ENCODE assay signal across 24 cellular contexts in genomic region chr2:479031-479430, GRCh38.
"Had no signal": no experiment of that assay in that cellular context is flagged by ENCODE, and none has a peak within 500 bp of the region (broad histone marks: within the 10 kb centered on the region; RNA-seq: fewer than 3 reads in every experiment).

No MANE protein-coding gene starts in this region.

- H3K9me3 ChIP-seq: lower lobe of right lung, thyroid gland, uterus had no signal

- DNase-seq: activated CD4-positive, alpha-beta T cell treated with anti-CD3 and anti-CD28 coated beads, Interleukin-2, amount 10 ng/mL, durations not matched to agents 7 days and 5 days; activated CD4-positive, CD25-positive, alpha-beta regulatory T cell; activated naive CD8-positive, alpha-beta T cell treated with anti-CD3 and anti-CD28 coated beads for 36 hours; amygdala; brain microvascular endothelial cell; effector CD8-positive, alpha-beta T cell; foreskin keratinocyte; glutamatergic neuron; hypothalamus; immature natural killer cell; left cardiac atrium; lower lobe of right lung; midbrain; retina; stimulated activated CD4-positive, alpha-beta T cell treated with anti-CD3 and anti-CD28 coated beads, Interleukin-2, amount 100 ng/mL, for 48 hours; T-helper 17 cell; thyroid gland; uterus had no signal

- H3K4me3 ChIP-seq: coronary artery, lower lobe of right lung, thyroid gland, uterus had no signal

- H3K27me3 ChIP-seq: brain microvascular endothelial cell, foreskin keratinocyte, thyroid gland, uterus had no signal

- H3K4me1 ChIP-seq: foreskin keratinocyte, lower lobe of right lung, parathyroid adenoma, thyroid gland, uterus had no signal

- H3K36me3 Mint-ChIP-seq: stimulated activated memory B cell treated with anti-CD40 and anti-IgM and Interleukin-4, amounts not matched to agents 10 μg/mL and 1 μg/mL and 100 μg/mL, for 72 hours had no signal

- H3K4me1 Mint-ChIP-seq: activated CD4-positive, alpha-beta T cell treated with anti-CD3 and anti-CD28 coated beads, Interleukin-2, amount 10 ng/mL, durations not matched to agents 7 days and 5 days; activated naive CD8-positive, alpha-beta T cell treated with anti-CD3 and anti-CD28 coated beads for 36 hours; central memory CD8-positive, alpha-beta T cell; stimulated activated memory B cell treated with anti-CD40 and anti-IgM and Interleukin-4, amounts not matched to agents 10 μg/mL and 1 μg/mL and 100 μg/mL, for 72 hours; T-helper 17 cell had no signal

- H3K27ac Mint-ChIP-seq: activated CD4-positive, alpha-beta T cell treated with anti-CD3 and anti-CD28 coated beads, Interleukin-2, amount 10 ng/mL, durations not matched to agents 7 days and 5 days; activated naive CD8-positive, alpha-beta T cell treated with anti-CD3 and anti-CD28 coated beads for 36 hours; activated T-helper 1 cell treated with anti-CD3 and anti-CD28 coated beads, Interleukin-12 subunit alpha, Interleukin-12 subunit beta, Interleukin-2, Interleukin-4 antibody, amounts not matched to agents 30 ng/mL and 10 ng/mL and 1 ng/mL, durations not matched to agents 14 hours and 24 hours and 36 hours; stimulated activated memory B cell treated with anti-CD40 and anti-IgM and Interleukin-4, amounts not matched to agents 10 μg/mL and 1 μg/mL and 100 μg/mL, for 72 hours; T-helper 17 cell had no signal

- H3K9ac ChIP-seq: parathyroid adenoma had no signal

- H3K27me3 Mint-ChIP-seq: activated naive CD8-positive, alpha-beta T cell treated with anti-CD3 and anti-CD28 coated beads for 36 hours; stimulated activated memory B cell treated with anti-CD40 and anti-IgM and Interleukin-4, amounts not matched to agents 10 μg/mL and 1 μg/mL and 100 μg/mL, for 72 hours had no signal

- H3K9me3 Mint-ChIP-seq: activated CD4-positive, alpha-beta T cell treated with anti-CD3 and anti-CD28 coated beads, Interleukin-2, amount 10 ng/mL, durations not matched to agents 7 days and 5 days; central memory CD8-positive, alpha-beta T cell; stimulated activated memory B cell treated with anti-CD40 and anti-IgM and Interleukin-4, amounts not matched to agents 10 μg/mL and 1 μg/mL and 100 μg/mL, for 72 hours had no signal

- H3K36me3 ChIP-seq: brain microvascular endothelial cell, lower lobe of right lung, thyroid gland, uterus had no signal

- H3K4me3 Mint-ChIP-seq: activated CD4-positive, alpha-beta T cell treated with anti-CD3 and anti-CD28 coated beads, Interleukin-2, amount 10 ng/mL, durations not matched to agents 7 days and 5 days; activated naive CD8-positive, alpha-beta T cell treated with anti-CD3 and anti-CD28 coated beads for 36 hours; activated T-helper 1 cell treated with anti-CD3 and anti-CD28 coated beads, Interleukin-12 subunit alpha, Interleukin-12 subunit beta, Interleukin-2, Interleukin-4 antibody, amounts not matched to agents 30 ng/mL and 10 ng/mL and 1 ng/mL, durations not matched to agents 14 hours and 24 hours and 36 hours; central memory CD8-positive, alpha-beta T cell; immature natural killer cell; neural crest cell; stimulated activated memory B cell treated with anti-CD40 and anti-IgM and Interleukin-4, amounts not matched to agents 10 μg/mL and 1 μg/mL and 100 μg/mL, for 72 hours; T-helper 17 cell had no signal
